25 cellular contexts compared by ENCODE assay signal in genomic region chr4:26127001-26127400, GRCh38.
"Had no signal": no experiment of that assay in that cellular context is flagged by ENCODE, and none has a peak within 500 bp of the region (broad histone marks: within the 10 kb centered on the region; RNA-seq: fewer than 3 reads in every experiment).

No MANE protein-coding gene starts in this region.

- ATAC-seq: activated CD4-positive, alpha-beta T cell treated with anti-CD3 and anti-CD28 coated beads for 36 hours; activated CD8-positive, alpha-beta memory T cell treated with anti-CD3 and anti-CD28 coated beads, Interleukin-2, amount 10 ng/mL, durations not matched to agents 7 days and 5 days; activated CD8-positive, alpha-beta T cell treated with anti-CD3 and anti-CD28 coated beads for 36 hours; gastrocnemius medialis had no signal

- H3K36me3 Mint-ChIP-seq: activated naive CD8-positive, alpha-beta T cell had no signal

- H3K27ac ChIP-seq: adrenal gland, ascending aorta, brain microvascular endothelial cell, gastrocnemius medialis, left lung, neutrophil, ovary, spleen, tibial artery had no signal

- H3K4me1 ChIP-seq: adrenal gland, ascending aorta, gastrocnemius medialis, left lung, tibial artery had no signal

- H3K4me1 Mint-ChIP-seq: nephron had no signal

- H3K4me3 Mint-ChIP-seq: activated B cell treated with CpG ODN at 0.5 μM for 24 hours; activated CD4-positive, alpha-beta T cell treated with anti-CD3 and anti-CD28 coated beads for 36 hours; activated CD8-positive, alpha-beta memory T cell treated with anti-CD3 and anti-CD28 coated beads, Interleukin-2, amount 10 ng/mL, durations not matched to agents 7 days and 5 days; activated CD8-positive, alpha-beta T cell treated with anti-CD3 and anti-CD28 coated beads for 36 hours; activated naive CD8-positive, alpha-beta T cell; dendritic cell treated with granulocyte-macrophage colony-stimulating factor and Interleukin-4, amounts not matched to agents 40 ng/mL and 50 ng/mL, for 4 days; nephron; stimulated activated naive CD8-positive, alpha-beta T cell treated with anti-CD3 and anti-CD28 coated beads, Interleukin-15, amount 100 ng/mL, for 72 hours had no signal

- H3K9me3 ChIP-seq: adrenal gland, ascending aorta, gastrocnemius medialis, left lung, neutrophil, ovary, prostate gland, tibial artery had no signal

- H3K27ac Mint-ChIP-seq: activated B cell treated with CpG ODN at 0.5 μM for 24 hours; activated CD4-positive, alpha-beta T cell treated with anti-CD3 and anti-CD28 coated beads for 36 hours; activated CD8-positive, alpha-beta memory T cell treated with anti-CD3 and anti-CD28 coated beads, Interleukin-2, amount 10 ng/mL, durations not matched to agents 7 days and 5 days; activated CD8-positive, alpha-beta T cell treated with anti-CD3 and anti-CD28 coated beads for 36 hours; activated naive CD8-positive, alpha-beta T cell; dendritic cell treated with granulocyte-macrophage colony-stimulating factor and Interleukin-4, amounts not matched to agents 40 ng/mL and 50 ng/mL, for 4 days; nephron; stimulated activated naive CD8-positive, alpha-beta T cell treated with anti-CD3 and anti-CD28 coated beads, Interleukin-15, amount 100 ng/mL, for 72 hours had no signal

- H3K27me3 ChIP-seq: adrenal gland, ascending aorta, brain microvascular endothelial cell, gastrocnemius medialis, left lung, neutrophil, ovary, spleen, tibial artery had no signal

- H3K4me3 ChIP-seq: adrenal gland, ascending aorta, gastrocnemius medialis, left lung, lung, ovary, prostate gland, spleen, tibial artery had no signal

- H3K36me3 ChIP-seq: adrenal gland, ascending aorta, brain microvascular endothelial cell, gastrocnemius medialis, left lung, neutrophil, ovary, prostate gland, spleen, tibial artery had no signal

- H3K27me3 Mint-ChIP-seq: activated CD8-positive, alpha-beta memory T cell treated with anti-CD3 and anti-CD28 coated beads, Interleukin-2, amount 10 ng/mL, durations not matched to agents 7 days and 5 days; dendritic cell treated with granulocyte-macrophage colony-stimulating factor and Interleukin-4, amounts not matched to agents 40 ng/mL and 50 ng/mL, for 4 days had no signal

- DNase-seq: activated B cell treated with CpG ODN at 0.5 μM for 24 hours; activated CD4-positive, alpha-beta T cell treated with anti-CD3 and anti-CD28 coated beads for 36 hours; activated CD8-positive, alpha-beta memory T cell treated with anti-CD3 and anti-CD28 coated beads, Interleukin-2, amount 10 ng/mL, durations not matched to agents 7 days and 5 days; activated CD8-positive, alpha-beta T cell treated with anti-CD3 and anti-CD28 coated beads for 36 hours; activated T-cell treated with anti-CD3 and anti-CD28 coated beads for 4 hours; adrenal gland; brain microvascular endothelial cell; caudate nucleus; effector CD8-positive, alpha-beta T cell; gastrocnemius medialis; hippocampal formation; kidney glomerular epithelial cell; ovary; spleen; stimulated activated CD4-positive, alpha-beta T cell treated with anti-CD3 and anti-CD28 coated beads, Interleukin-4, amount 100 ng/mL, for 1 hour; stimulated activated naive CD8-positive, alpha-beta T cell treated with anti-CD3 and anti-CD28 coated beads, Interleukin-15, amount 100 ng/mL, for 72 hours; tibial artery had no signal
